ENCODE assay signal across 16 cellular contexts in genomic region chr21:45748593-45748992, GRCh38.
A peak's percentile ranks its signal among the peaks of the same experiment; 100 is the strongest.
DNase-seq lines count a peak whose midpoint lies in the region; ATAC-seq and TF ChIP-seq lines count a peak whose summit lies in the region.
"Had no signal": no experiment of that assay in that cellular context is flagged by ENCODE, and none has a peak within 500 bp of the region (broad histone marks: within the 10 kb centered on the region; RNA-seq: fewer than 3 reads in every experiment).

No MANE protein-coding gene starts in this region.

- peaks cover 23% of the 10 kb centered on the region for H3K4me1 Mint-ChIP-seq in chondrocyte (ENCODE audit: low read depth)

- TF ChIP-seq CTCF in SK-N-SH (IDR thresholded peaks at IDR 0.05) (no peak), chondrocyte (IDR thresholded peaks at IDR 0.05) (no peak)

- peak overlapping the region; percentile 17 for H3K27ac Mint-ChIP-seq in chondrocyte (ENCODE audit: unreplicated experiment)
- H3K27ac Mint-ChIP-seq: CD4-positive, alpha-beta T cell; HFFc6 had no signal

- no peak for DNase-seq in SK-N-SH
- DNase-seq in NCI-H2107 (lab: John Stamatoyannopoulos, UW) = peak; percentile 10
- no peak for DNase-seq in chondrocyte (ENCODE audit: low spot score)
- DNase-seq in medulla oblongata (ENCODE audit: extremely low spot score) = no peak
- DNase-seq in HCEC 1CT = no peak
- DNase-seq: CD4-positive, alpha-beta T cell; GM23248; HFFc6; KG1; MG63; NCI-H526; PC-3; Right ventricle myocardium superior had no signal

- ATAC-seq in SK-N-SH treated with all-trans-retinoic acid at 6 μM for 48 hours = no peak; the same call in 2 of the 3 replicates
- no peak for ATAC-seq in activated CD4-positive, CD25-positive, alpha-beta regulatory T cell treated with anti-CD3 and anti-CD28 coated beads, Interleukin-2, amount 50 U/mL, for 24 hours

- H3K27ac ChIP-seq in SK-N-SH (ENCODE audit: low read depth in 2 of 2, low read length in 1 of 2) = peak overlapping the region; percentile 70 to 96; a peak in 3 of 4 replicates
- H3K27ac ChIP-seq: A549, GM23248 had no signal

- peaks cover 2% of the 10 kb centered on the region for H3F3A ChIP-seq in SK-N-SH (replicated peaks; ENCODE audit: insufficient read depth)

- no peaks in the 10 kb centered on the region for H3K27me3 ChIP-seq in SK-N-SH (ENCODE audit: insufficient read depth)

- H4K20me1 ChIP-seq in SK-N-SH (ENCODE audit: insufficient read depth) = no peaks in the 10 kb centered on the region; the same call in 1 of the 2 replicates

- H3K36me3 Mint-ChIP-seq in chondrocyte (ENCODE audit: low read depth) = peaks cover 13% of the 10 kb centered on the region

- no peak overlapping the region for H3K4me3 ChIP-seq in SK-N-SH (ENCODE audit: low read depth in 2 of 2, low read length in 1 of 2)
- H3K4me3 ChIP-seq: A549, GM23248, MG63 had no signal

- no peaks in the 10 kb centered on the region for H3K9me2 ChIP-seq in SK-N-SH

- no peak for TF ChIP-seq RAD21 in SK-N-SH (IDR thresholded peaks at IDR 0.05; ENCODE audit: low read length)

- CTCF ChIA-PET in SK-N-SH (lab: Yijun Ruan, JAX) = interaction anchor here (0.9 to 2.0 kb wide), 9 partner anchors 15 to 193 kb away, joined by 3 to 12 read pairs (median 4); no protein-coding TSS in a partner anchor

- H3K36me3 ChIP-seq in SK-N-SH (replicated peaks in 1 of 2; ENCODE audit: control insufficient read depth in 1 of 2, insufficient read depth in 2 of 2, low read length in 1 of 2) = peaks cover under 1 to 9% of the 10 kb centered on the region in 2 experiments
- H3K36me3 ChIP-seq: MG63 had no signal

- no peaks in the 10 kb centered on the region for H3K27me3 Mint-ChIP-seq in chondrocyte (ENCODE audit: low read depth)
- H3K27me3 Mint-ChIP-seq: CD4-positive, alpha-beta T cell had no signal

- no peak overlapping the region for H2AFZ ChIP-seq in SK-N-SH (ENCODE audit: low read depth)
- H2AFZ ChIP-seq: GM23248 had no signal

- H3K9me3 ChIP-seq in SK-N-SH = no peaks in the 10 kb centered on the region
- H3K9me3 ChIP-seq: A549, MG63 had no signal

- 86% methylated on average over 7 of the region's 7 CpGs for WGBS in SK-N-SH (ENCODE audit: low lambda C conversion rate)

- H3K4me1 ChIP-seq in SK-N-SH (ENCODE audit: control insufficient read depth in 1 of 2, insufficient read depth in 2 of 2, low read depth in 1 of 2, low read length in 1 of 2) = peaks cover 13 to 55% of the 10 kb centered on the region in 2 experiments

- H3K9me3 Mint-ChIP-seq in chondrocyte (ENCODE audit: low read depth) = no peaks in the 10 kb centered on the region
- H3K9me3 Mint-ChIP-seq: CD4-positive, alpha-beta T cell had no signal

- no peaks in the 10 kb centered on the region; the same call in 1 of the 2 replicates for H3K79me2 ChIP-seq in SK-N-SH (ENCODE audit: insufficient read depth)

- no peak overlapping the region for H3K4me3 Mint-ChIP-seq in chondrocyte (ENCODE audit: unreplicated experiment)
- H3K4me3 Mint-ChIP-seq: CD4-positive, alpha-beta T cell; HFFc6 had no signal

- POLR2A ChIA-PET in SK-N-SH (lab: Yijun Ruan, JAX) = interaction anchor here (0.6 to 1.2 kb wide), 2 partner anchors 11 to 193 kb away, joined by 3 to 4 read pairs; no protein-coding TSS in a partner anchor

- H3K4me2 ChIP-seq in SK-N-SH = peak overlapping the region; percentile 77

- no peak for TF ChIP-seq EP300 in SK-N-SH (IDR thresholded peaks at IDR 0.05; ENCODE audit: borderline replicate concordance in 1 of 2, low read depth in 1 of 2, low read length in 1 of 2)

- H3K9ac ChIP-seq in SK-N-SH = no peak overlapping the region
- H3K9ac ChIP-seq: GM23248 had no signal

TF ChIP-seq in SK-N-SH, 30 proteins besides CTCF, POLR2A, EP300 and RAD21:
- TF ChIP-seq SIN3A (IDR thresholded peaks at IDR 0.05; ENCODE audit: borderline replicate concordance, low read depth, low read length) (no peak), YY1 (IDR thresholded peaks at IDR 0.05; ENCODE audit: low read depth) (no peak), NFIC (IDR thresholded peaks at IDR 0.05; ENCODE audit: borderline replicate concordance) (no peak), FOXJ3 (CRISPR knock-in tag; IDR thresholded peaks at IDR 0.05) (no peak), MXI1 (IDR thresholded peaks at IDR 0.05; ENCODE audit: low read depth, low read length) (no peak), ZBTB33 (IDR thresholded peaks at IDR 0.05; ENCODE audit: borderline replicate concordance, low read depth) (no peak), PBX3 (IDR thresholded peaks at IDR 0.05) (no peak)

TF ChIP-seq in SK-N-SH treated with all-trans-retinoic acid at 6 μM for 48 hours, 23 proteins besides CTCF, POLR2A, EP300 and RAD21:
- no peak for TF ChIP-seq CREB5 (CRISPR knock-in tag; IDR thresholded peaks at IDR 0.05; ENCODE audit: low read depth)
- no peak for TF ChIP-seq TCF4 (CRISPR knock-in tag; IDR thresholded peaks at IDR 0.05; ENCODE audit: borderline replicate concordance)
- no peak for TF ChIP-seq CSDC2 (CRISPR knock-in tag; IDR thresholded peaks at IDR 0.05)
- TF ChIP-seq ZNF565 (CRISPR knock-in tag; conservative IDR thresholded peaks at IDR 0.05; ENCODE audit: low read depth) = no peak
- TF ChIP-seq TOX (CRISPR knock-in tag; IDR thresholded peaks at IDR 0.05; ENCODE audit: borderline replicate concordance) = no peak
- TF ChIP-seq PPARA (CRISPR knock-in tag; IDR thresholded peaks at IDR 0.05; ENCODE audit: borderline replicate concordance) = no peak
- no peak for TF ChIP-seq ZNF70 (CRISPR knock-in tag; IDR thresholded peaks at IDR 0.05)
- no peak for TF ChIP-seq ZFP30 (CRISPR knock-in tag; IDR thresholded peaks at IDR 0.05)
- no peak for TF ChIP-seq SNAI2 (CRISPR knock-in tag; IDR thresholded peaks at IDR 0.05)
- TF ChIP-seq POU6F1 (CRISPR knock-in tag; IDR thresholded peaks at IDR 0.05; ENCODE audit: borderline replicate concordance, low read depth) = no peak
- no peak for TF ChIP-seq ZNF8 (CRISPR knock-in tag; IDR thresholded peaks at IDR 0.05)
- TF ChIP-seq RARB (CRISPR knock-in tag; IDR thresholded peaks at IDR 0.05) = no peak
- TF ChIP-seq OSR1 (CRISPR knock-in tag; IDR thresholded peaks at IDR 0.05) = no peak
- no peak for TF ChIP-seq ZFP3 (CRISPR knock-in tag; IDR thresholded peaks at IDR 0.05)
- no peak for TF ChIP-seq TSHZ2 (CRISPR knock-in tag; IDR thresholded peaks at IDR 0.05)
TF ChIP-seq in SK-N-SH treated with all-trans-retinoic acid at 6 μM for 48 hours: peak in this region for 0.
